Comparison of ENCODE assay signal across 25 cellular contexts in the genomic region with DNA sequence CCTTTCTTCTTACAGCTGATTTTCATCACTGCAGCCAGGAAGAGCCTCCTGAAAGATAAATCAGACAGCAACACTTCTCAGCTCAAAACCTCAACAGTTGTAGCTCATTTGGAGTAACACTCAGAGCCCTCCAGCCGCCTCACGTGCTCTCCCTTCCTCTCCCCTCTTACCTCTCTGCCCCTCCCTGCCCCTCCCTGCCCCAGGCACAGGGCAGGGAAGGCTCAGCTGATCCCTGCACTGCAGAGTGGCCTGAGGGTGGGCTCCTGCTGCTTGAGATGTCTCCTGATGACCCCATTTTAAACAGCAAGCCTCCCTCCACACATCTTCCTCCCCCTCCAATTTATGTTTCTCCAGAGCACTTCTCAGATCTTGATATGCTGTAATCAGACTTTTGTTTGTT.
"Had no signal": no experiment of that assay in that cellular context is flagged by ENCODE, and none has a peak within 500 bp of the region (broad histone marks: within the 10 kb centered on the region; RNA-seq: fewer than 3 reads in every experiment).

No MANE protein-coding gene starts in this region.

- H3K4me1 ChIP-seq: left ventricle myocardium inferior, parathyroid adenoma, psoas muscle, right atrium auricular region, suprapubic skin, upper lobe of right lung had no signal

- DNase-seq: hypothalamus; islet precursor cell; left ventricle myocardium inferior; midbrain; mucosa of descending colon; naive thymus-derived CD8-positive, alpha-beta T cell; occipital lobe; psoas muscle; right lobe of liver; stimulated activated CD4-positive, alpha-beta T cell treated with anti-CD3 and anti-CD28 coated beads, Interleukin-12 subunit alpha, Interleukin-12 subunit beta, amount 100 ng/mL, for 4 hours; stimulated activated CD4-positive, alpha-beta T cell treated with anti-CD3 and anti-CD28 coated beads, Interleukin-15, amount 100 ng/mL, for 24 hours; stimulated activated CD4-positive, alpha-beta T cell treated with anti-CD3 and anti-CD28 coated beads, Interleukin-2, amount 100 ng/mL, for 24 hours; stimulated activated CD4-positive, alpha-beta T cell treated with anti-CD3 and anti-CD28 coated beads, Interleukin-4, amount 100 ng/mL, for 1 hour; stimulated activated naive B cell treated with anti-CD40 and anti-IgM and Interleukin-4, amounts not matched to agents 10 μg/mL and 1 μg/mL and 100 μg/mL, for 72 hours; stimulated activated naive CD8-positive, alpha-beta T cell treated with anti-CD3 and anti-CD28 coated beads, Interleukin-15, Interleukin-2, amounts not matched to agents 100 U/mL and 50 U/mL, for 24 hours; tibial artery; trophoblast cell; upper lobe of right lung had no signal

- H3K9ac ChIP-seq: parathyroid adenoma had no signal

- H3K27me3 ChIP-seq: neutrophil, right atrium auricular region, right lobe of liver had no signal

- H3K27ac ChIP-seq: left ventricle myocardium inferior, neutrophil, parathyroid adenoma, psoas muscle, right atrium auricular region, right lobe of liver, skin epidermis, suprapubic skin, thoracic aorta, tibial artery, upper lobe of right lung had no signal

- H3K79me2 ChIP-seq: parathyroid adenoma had no signal

- H3K4me3 ChIP-seq: left ventricle myocardium inferior, lung, mucosa of descending colon, psoas muscle, right atrium auricular region, right lobe of liver, skin epidermis, suprapubic skin, thoracic aorta, tibial artery, upper lobe of right lung had no signal

- H3K36me3 ChIP-seq: left ventricle myocardium inferior, neutrophil, right atrium auricular region, right lobe of liver, suprapubic skin, thoracic aorta, tibial artery, upper lobe of right lung had no signal

- H3K9me3 ChIP-seq: mucosa of descending colon, psoas muscle, right lobe of liver, suprapubic skin, thoracic aorta, upper lobe of right lung had no signal
